ENCODE assay signal across 8 cellular contexts in the genomic region with DNA sequence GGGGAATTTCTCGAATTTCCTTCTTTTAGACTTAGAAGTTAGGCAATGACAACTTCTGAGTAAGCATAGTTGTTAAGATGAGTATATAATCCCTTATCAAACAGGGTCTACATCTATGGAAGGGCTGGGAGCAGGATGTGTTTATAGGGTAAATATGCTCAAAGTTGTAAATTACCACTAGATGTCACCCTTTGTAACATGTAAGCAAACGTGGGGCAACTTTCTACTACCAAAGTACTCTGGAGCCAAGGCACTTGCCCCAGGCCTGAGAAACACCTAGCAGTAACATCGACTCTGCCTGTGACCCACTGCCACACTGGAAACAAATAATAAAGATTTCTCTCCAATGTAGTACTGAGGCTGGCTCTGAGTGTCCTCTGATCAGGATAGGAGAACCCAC.
A peak's percentile ranks its signal among the peaks of the same experiment; 100 is the strongest.
DNase-seq lines count a peak whose midpoint lies in the region; ATAC-seq and TF ChIP-seq lines count a peak whose summit lies in the region.

No MANE protein-coding gene starts in this region.

- DNase-seq in AG09319 (ENCODE audit: extremely low read depth, low read depth) (peak; percentile 40), NCI-H2171 treated with DMSO at 0.1 percent for 48 hours (lab: John Stamatoyannopoulos, UW) (peak; percentile 26), left colon (peak in 1 of 2 donors; percentile 7)
- DNase-seq in activated naive CD4-positive, alpha-beta T cell treated with anti-CD3 and anti-CD28 coated beads for 36 hours: no peak
- DNase-seq in activated CD4-positive, CD25-positive, alpha-beta regulatory T cell (lab: John Stamatoyannopoulos, UW): no peak

- no peaks in the 10 kb centered on the region for H3K27me3 Mint-ChIP-seq in brain
- peaks cover 3% of the 10 kb centered on the region for H3K27me3 Mint-ChIP-seq in activated naive CD4-positive, alpha-beta T cell treated with anti-CD3 and anti-CD28 coated beads for 36 hours (ENCODE audit: low read depth)

- H3K4me3 Mint-ChIP-seq in brain: no peak overlapping the region
- H3K4me3 Mint-ChIP-seq in activated naive CD4-positive, alpha-beta T cell treated with anti-CD3 and anti-CD28 coated beads for 36 hours: no peak overlapping the region

- intact Hi-C loops in left colon (cut with DNase I, micrococcal nuclease): loop anchor here in 1 of 2 donors (10.0 kb wide), 1 partner anchor 524 kb away; no protein-coding TSS in a partner anchor
- intact Hi-C loops in activated naive CD4-positive, alpha-beta T cell treated with anti-CD3 and anti-CD28 coated beads for 36 hours (cut with micrococcal nuclease): loop anchor here (2.0 kb wide), 1 partner anchor 526 kb away; no protein-coding TSS in a partner anchor

- no peaks in the 10 kb centered on the region for H3K9me3 Mint-ChIP-seq in brain
- H3K9me3 Mint-ChIP-seq in activated naive CD4-positive, alpha-beta T cell treated with anti-CD3 and anti-CD28 coated beads for 36 hours: no peaks in the 10 kb centered on the region

- no peak overlapping the region for H3K27ac Mint-ChIP-seq in brain
- no peak overlapping the region for H3K27ac Mint-ChIP-seq in activated naive CD4-positive, alpha-beta T cell treated with anti-CD3 and anti-CD28 coated beads for 36 hours

- TF ChIP-seq CTCF in AG09319 (IDR thresholded peaks at IDR 0.05; ENCODE audit: low read depth, low read length) (peak; percentile 50), brain (conservative IDR thresholded peaks at IDR 0.05) (peak; percentile 48 to 62)

- peak; percentile 90 for ATAC-seq in GM18868 (IDR thresholded peaks at IDR 0.05; ENCODE audit: unreplicated experiment)
- peak; percentile 59 for ATAC-seq in HG03108 (IDR thresholded peaks at IDR 0.05; ENCODE audit: unreplicated experiment)
- peak; percentile 95 for ATAC-seq in left colon

- no peaks in the 10 kb centered on the region for H3K36me3 Mint-ChIP-seq in brain
- no peaks in the 10 kb centered on the region for H3K36me3 Mint-ChIP-seq in activated naive CD4-positive, alpha-beta T cell treated with anti-CD3 and anti-CD28 coated beads for 36 hours (ENCODE audit: low read depth)

- H3K4me1 Mint-ChIP-seq in brain: no peaks in the 10 kb centered on the region
- no peaks in the 10 kb centered on the region for H3K4me1 Mint-ChIP-seq in activated naive CD4-positive, alpha-beta T cell treated with anti-CD3 and anti-CD28 coated beads for 36 hours (ENCODE audit: low read depth)

- CTCF ChIA-PET in activated naive CD4-positive, alpha-beta T cell treated with anti-CD3 and anti-CD28 coated beads for 36 hours (lab: Charles Lee): no interaction called here

Comparison
In these comparisons a context has a peak if more than half of its experiments do, and no peak if none do; other contexts are left out.
1. DNase-seq: peak in AG09319 (single experiment) and NCI-H2171 treated with DMSO at 0.1 percent for 48 hours (single experiment); none in activated naive CD4-positive, alpha-beta T cell treated with anti-CD3 and anti-CD28 coated beads for 36 hours (single experiment) and activated CD4-positive, CD25-positive, alpha-beta regulatory T cell (0 of 4).
2. Peak in every context shown above with its lines, with median percentiles within 50 percentile points of each other: ATAC-seq.